ENCODE assay signal across 19 cellular contexts in genomic region chr16:26959416-26960009, GRCh38.
DNase-seq lines count a peak whose midpoint lies in the region; ATAC-seq, FAIRE-seq and TF ChIP-seq lines count a peak whose summit lies in the region.
"Had no signal": no experiment of that assay in that cellular context is flagged by ENCODE, and none has a peak within 500 bp of the region (broad histone marks: within the 10 kb centered on the region; RNA-seq: fewer than 3 reads in every experiment).

No MANE protein-coding gene starts in this region.

- H3K4me1 ChIP-seq in HepG2 (ENCODE audit: insufficient read depth, low read length) (no peaks in the 10 kb centered on the region), right lobe of liver (no peaks in the 10 kb centered on the region)
- H3K4me1 ChIP-seq: A549, Caco-2 had no signal

- TF ChIP-seq POLR2A in HepG2 (IDR thresholded peaks at IDR 0.05; ENCODE audit: insufficient read depth in 1 of 2, low read depth in 2 of 2, low read length in 2 of 2) (no peak), right lobe of liver (IDR thresholded peaks at IDR 0.05) (no peak)

- H3K27ac ChIP-seq in HepG2 (ENCODE audit: extremely low read length, insufficient read depth, low read length): no peak overlapping the region
- H3K27ac ChIP-seq in right lobe of liver: no peak overlapping the region
- H3K27ac ChIP-seq: 22Rv1; A549; BLaER1 treated with 17β-estradiol and CSF1 and Interleukin-3, amounts not matched to agents 10 nM and 100 nM; C4-2B had no signal

- no peaks in the 10 kb centered on the region for H3K36me3 ChIP-seq in HepG2 (replicated peaks in 1 of 2; ENCODE audit: control insufficient read depth in 1 of 2, insufficient read depth in 2 of 2, low read length in 2 of 2)
- no peaks in the 10 kb centered on the region for H3K36me3 ChIP-seq in right lobe of liver
- H3K36me3 ChIP-seq: BLaER1 treated with 17β-estradiol and CSF1 and Interleukin-3, amounts not matched to agents 10 nM and 100 nM had no signal

- no peak overlapping the region for H3K9ac ChIP-seq in HepG2 (ENCODE audit: insufficient read depth, low read depth, low read length)
- H3K9ac ChIP-seq: BLaER1 treated with 17β-estradiol and CSF1 and Interleukin-3, amounts not matched to agents 10 nM and 100 nM had no signal

- ATAC-seq in HepG2 (no peak), right lobe of liver (no peak), GM18867 (IDR thresholded peaks at IDR 0.05; ENCODE audit: unreplicated experiment) (no peak), GM21825 (IDR thresholded peaks at IDR 0.05; ENCODE audit: unreplicated experiment) (no peak)
- ATAC-seq: A549; CD8-positive, alpha-beta T cell had no signal

- TF ChIP-seq RAD21 in HepG2 (CRISPR knock-in tag; IDR thresholded peaks at IDR 0.05): no peak

- no TSS peak for BruUV-seq in HepG2 (replicated peaks; lab: Mats Ljungman, UMichigan)

- no peak overlapping the region for H2AFZ ChIP-seq in HepG2 (ENCODE audit: low read length)

- H3K27me3 ChIP-seq in HepG2 (ENCODE audit: control insufficient read depth in 1 of 2, insufficient read depth in 2 of 2, low read length in 2 of 2) (peaks cover 0 to 10% of the 10 kb centered on the region in 2 experiments; a peak in 1 of 5 replicates), right lobe of liver (no peaks in the 10 kb centered on the region)
- H3K27me3 ChIP-seq: BLaER1 treated with 17β-estradiol and CSF1 and Interleukin-3, amounts not matched to agents 10 nM and 100 nM had no signal

- CTCF ChIA-PET in HepG2 (lab: Yijun Ruan, JAX; ENCODE audit: low intra/inter-chr PET ratio, low total read pairs): no interaction called here

- POLR2A ChIA-PET in HepG2 (lab: Yijun Ruan, JAX): no interaction called here

- DNase-seq in HepG2 (ENCODE audit: low spot score) (no peak), right lobe of liver (no peak), left kidney (ENCODE audit: low read depth, low spot score) (peak; percentile 16)
- DNase-seq: AML-193; Caco-2; Calu3; CD4-positive, alpha-beta T cell; CD8-positive, alpha-beta T cell; DMS79 treated with DMSO at 0.1 percent for 48 hours; GF-D8 had no signal

- WGBS in HepG2 (ENCODE audit: low lambda C conversion rate): 2% methylated on average over 5 of the region's 5 CpGs
- 32% methylated on average over 5 of the region's 5 CpGs for WGBS in right lobe of liver (ENCODE audit: insufficient coverage, low coverage, low lambda C conversion rate, missing lambda C conversion rate)

- H3K79me2 ChIP-seq in HepG2 (ENCODE audit: insufficient read depth, low read length): no peaks in the 10 kb centered on the region

- intact Hi-C loops in HepG2 (cut with micrococcal nuclease; ENCODE audit: unreplicated experiment) (no loop called here), right lobe of liver (cut with DNase I) (no loop called here)

- FAIRE-seq in HepG2 (lab: Jason Lieb, UNC): no peak
- FAIRE-seq: A549, D721Med, G401.6, GM12891 had no signal

- no peaks in the 10 kb centered on the region for H4K20me1 ChIP-seq in HepG2 (ENCODE audit: insufficient read depth, low read length)
- H4K20me1 ChIP-seq: BLaER1 treated with 17β-estradiol and CSF1 and Interleukin-3, amounts not matched to agents 10 nM and 100 nM had no signal

- TF ChIP-seq CTCF in HepG2 (CRISPR knock-in tag; IDR thresholded peaks at IDR 0.05): no peak
- no peak for TF ChIP-seq CTCF in right lobe of liver (IDR thresholded peaks at IDR 0.05)

- H3K9me3 ChIP-seq in HepG2 (ENCODE audit: low read length) (no peaks in the 10 kb centered on the region), right lobe of liver (no peaks in the 10 kb centered on the region)
- H3K9me3 ChIP-seq: A549, Caco-2 had no signal

- H3K4me3 ChIP-seq in HepG2 (replicated peaks in 1 of 3; ENCODE audit: insufficient read depth in 1 of 3, low read depth in 2 of 3, low read length in 3 of 3) (no peak overlapping the region), right lobe of liver (no peak overlapping the region)
- H3K4me3 ChIP-seq: A549; BLaER1 treated with 17β-estradiol and CSF1 and Interleukin-3, amounts not matched to agents 10 nM and 100 nM had no signal

- H3K4me2 ChIP-seq in HepG2 (ENCODE audit: low read depth, low read length): no peak overlapping the region
- H3K4me2 ChIP-seq: A549; BLaER1 treated with 17β-estradiol and CSF1 and Interleukin-3, amounts not matched to agents 10 nM and 100 nM had no signal

- in situ Hi-C loops in HepG2 (cut with HindIII; ENCODE audit: extremely low pct_ligation_motif_present, low pct_unique_long_range_greater_than_20kb): no loop called here

- TF ChIP-seq EP300 in HepG2 (IDR thresholded peaks at IDR 0.05; ENCODE audit: low read depth in 2 of 2, low read length in 2 of 2): no peak
- TF ChIP-seq EP300 in HepG2 (CRISPR knock-in tag; IDR thresholded peaks at IDR 0.05; ENCODE audit: borderline replicate concordance): no peak

TF ChIP-seq in HepG2, 621 proteins besides CTCF, POLR2A, EP300 and RAD21:
- TF ChIP-seq PCBP2 (optimal IDR thresholded peaks at IDR 0.05; ENCODE audit: low read depth, low read length, poor library complexity, severe bottlenecking) (peak; percentile 50), ZFY (CRISPR knock-in tag; IDR thresholded peaks at IDR 0.05) (no peak)
